14 cellular contexts compared by ENCODE assay signal in genomic region chr2:121617042-121617599, GRCh38. TPM values are rescaled to one million over a fixed set of nuclear protein-coding genes. Genes with fewer than 3 reads are reported as not detected.
DNase-seq lines count a peak whose midpoint lies in the region; ATAC-seq and TF ChIP-seq lines count a peak whose summit lies in the region.
"Had no signal": no experiment of that assay in that cellular context is flagged by ENCODE, and none has a peak within 500 bp of the region (broad histone marks: within the 10 kb centered on the region; RNA-seq: fewer than 3 reads in every experiment).

No MANE protein-coding gene starts in this region.

- 74 to 80% methylated on average over 4 of the region's 4 CpGs for WGBS in ectodermal cell, 2 experiments

- ATAC-seq in HG03571 (IDR thresholded peaks at IDR 0.05; ENCODE audit: unreplicated experiment) (peak; percentile 58), HG03457 (IDR thresholded peaks at IDR 0.05; ENCODE audit: unreplicated experiment) (no peak)

- H3K4me1 ChIP-seq in ectodermal cell (ENCODE audit: control insufficient read depth, insufficient read depth, low read length): peaks cover 6% of the 10 kb centered on the region
- H3K4me1 ChIP-seq: SJSA1 had no signal

- peak; percentile 34 for DNase-seq in DMS53 (lab: John Stamatoyannopoulos, UW)
- no peak for DNase-seq in DMS53 treated with DMSO at 0.1 percent for 48 hours (lab: John Stamatoyannopoulos, UW; ENCODE audit: unreplicated experiment)
- DNase-seq in retina: peak; percentile 15
- no peak for DNase-seq in dorsolateral prefrontal cortex
- DNase-seq in NCI-H187 (lab: John Stamatoyannopoulos, UW): no peak
- DNase-seq: 8988T; activated T-cell treated with anti-CD3 and anti-CD28 coated beads, Interleukin-2, amount 50 U/mL, for 1 hour; HCEC 1CT; NCI-H1092 treated with DMSO at 0.1 percent for 48 hours had no signal

- H3K9me3 ChIP-seq in ectodermal cell (ENCODE audit: control insufficient read depth, low read length): no peaks in the 10 kb centered on the region
- H3K9me3 ChIP-seq: SJSA1, suprapubic skin had no signal

- H3K4me3 ChIP-seq in ectodermal cell (ENCODE audit: insufficient read depth, low read depth, low read length): no peak overlapping the region
- H3K4me3 ChIP-seq in dorsolateral prefrontal cortex: no peak overlapping the region
- H3K4me3 ChIP-seq: SJSA1, suprapubic skin had no signal

- no peaks in the 10 kb centered on the region for H3K36me3 ChIP-seq in ectodermal cell (ENCODE audit: control insufficient read depth, insufficient read depth, low read length)

- H3K27ac ChIP-seq in ectodermal cell (ENCODE audit: insufficient read depth, low read depth, low read length, poor library complexity, severe bottlenecking) (peak overlapping the region; percentile 47), dorsolateral prefrontal cortex (no peak overlapping the region)
- H3K27ac ChIP-seq: SJSA1, suprapubic skin had no signal

- no peaks in the 10 kb centered on the region for H3K27me3 ChIP-seq in ectodermal cell (ENCODE audit: control insufficient read depth, insufficient read depth, low read length, poor library complexity, severe bottlenecking)
- no peaks in the 10 kb centered on the region for H3K27me3 ChIP-seq in dorsolateral prefrontal cortex
- H3K27me3 ChIP-seq: SJSA1, suprapubic skin had no signal

- no peak for TF ChIP-seq CTCF in dorsolateral prefrontal cortex (IDR thresholded peaks at IDR 0.05 in 54 of 56, conservative IDR thresholded peaks at IDR 0.05 in 2 of 56; ENCODE audit: low read depth in 1 of 56, partially characterized antibody in 56 of 56)

- intact Hi-C loops in dorsolateral prefrontal cortex (cut with DNase I): no loop called here

RNA-seq across cellular contexts. Expression of gene CLASP1, which starts 32.1 kb away (rescaled TPM):
- polyA plus RNA-seq in ectodermal cell (2013, experiment 1 of 4): 49.5 TPM
- 60.1 TPM for polyA plus RNA-seq in ectodermal cell (2013, experiment 2 of 4)
- 38.0 TPM for polyA plus RNA-seq in ectodermal cell (2013, experiment 3 of 4)
- polyA plus RNA-seq in ectodermal cell (2013, experiment 4 of 4): 45.3 TPM
- total RNA-seq in dorsolateral prefrontal cortex: 100 to 1,000 TPM in 113 of 120 experiments, 10 to 100 TPM in 7; 82.3 to 147 (median 116) TPM

Comparison
In these comparisons a context has a peak if more than half of its experiments do, and no peak if none do; other contexts are left out.
1. DNase-seq: peak in DMS53 (single experiment) and retina (single experiment); none in DMS53 treated with DMSO at 0.1 percent for 48 hours (single experiment), dorsolateral prefrontal cortex (0 of 10) and NCI-H187 (0 of 2).